In genomic region chr7:157527235-157527634, GRCh38 we compare ENCODE assay signal across 18 cellular contexts.
"Had no signal": no experiment of that assay in that cellular context is flagged by ENCODE, and none has a peak within 500 bp of the region (broad histone marks: within the 10 kb centered on the region; RNA-seq: fewer than 3 reads in every experiment).

No MANE protein-coding gene starts in this region.

- H3K27ac ChIP-seq: ascending aorta, gastrocnemius medialis, left lung, ovary, thoracic aorta had no signal

- H3K27me3 Mint-ChIP-seq: stimulated activated memory B cell treated with anti-CD40 and anti-IgM and Interleukin-4, amounts not matched to agents 10 μg/mL and 1 μg/mL and 100 μg/mL, for 72 hours had no signal

- H3K27ac Mint-ChIP-seq: activated CD4-positive, alpha-beta memory T cell treated with anti-CD3 and anti-CD28 coated beads, Interleukin-2, amount 10 ng/mL, durations not matched to agents 7 days and 5 days; stimulated activated memory B cell treated with anti-CD40 and anti-IgM and Interleukin-4, amounts not matched to agents 10 μg/mL and 1 μg/mL and 100 μg/mL, for 72 hours; T-helper 2 cell treated with Interferon-gamma antibody and Interleukin-4, amounts not matched to agents 5 μg/mL and 100 μg/mL, for 36 hours had no signal

- DNase-seq: activated CD4-positive, alpha-beta T cell treated with anti-CD3 and anti-CD28 coated beads for 48 hours; activated naive CD4-positive, alpha-beta T cell treated with Interleukin-2 at 50 U/mL for 16 hours; cerebellar nuclear complex; effector CD4-positive, alpha-beta T cell; gastrocnemius medialis; mammary epithelial cell; stimulated activated CD4-positive, alpha-beta T cell treated with anti-CD3 and anti-CD28 coated beads, Interleukin-4, amount 100 ng/mL, for 24 hours had no signal

- H3K4me3 Mint-ChIP-seq: activated CD4-positive, alpha-beta memory T cell treated with anti-CD3 and anti-CD28 coated beads, Interleukin-2, amount 10 ng/mL, durations not matched to agents 7 days and 5 days; neural crest cell; stimulated activated memory B cell treated with anti-CD40 and anti-IgM and Interleukin-4, amounts not matched to agents 10 μg/mL and 1 μg/mL and 100 μg/mL, for 72 hours; T-helper 2 cell treated with Interferon-gamma antibody and Interleukin-4, amounts not matched to agents 5 μg/mL and 100 μg/mL, for 36 hours had no signal

- ATAC-seq: esophagus mucosa, gastrocnemius medialis, left lung, sciatic nerve had no signal

- H3K4me2 ChIP-seq: smooth muscle cell had no signal

- H3K4me3 ChIP-seq: ascending aorta, gastrocnemius medialis, left lung, ovary, smooth muscle cell, thoracic aorta had no signal

- H3K27me3 ChIP-seq: ascending aorta, ovary had no signal

- H3K4me1 ChIP-seq: ascending aorta, gastrocnemius medialis, left lung had no signal

- H3K9me3 ChIP-seq: ascending aorta, ovary, thoracic aorta had no signal

- H3K36me3 ChIP-seq: ascending aorta, gastrocnemius medialis, left lung, ovary, thoracic aorta had no signal

- H3K4me1 Mint-ChIP-seq: activated CD4-positive, alpha-beta memory T cell treated with anti-CD3 and anti-CD28 coated beads, Interleukin-2, amount 10 ng/mL, durations not matched to agents 7 days and 5 days; stimulated activated memory B cell treated with anti-CD40 and anti-IgM and Interleukin-4, amounts not matched to agents 10 μg/mL and 1 μg/mL and 100 μg/mL, for 72 hours had no signal

- H3K36me3 Mint-ChIP-seq: stimulated activated memory B cell treated with anti-CD40 and anti-IgM and Interleukin-4, amounts not matched to agents 10 μg/mL and 1 μg/mL and 100 μg/mL, for 72 hours had no signal
